In the genomic region with DNA sequence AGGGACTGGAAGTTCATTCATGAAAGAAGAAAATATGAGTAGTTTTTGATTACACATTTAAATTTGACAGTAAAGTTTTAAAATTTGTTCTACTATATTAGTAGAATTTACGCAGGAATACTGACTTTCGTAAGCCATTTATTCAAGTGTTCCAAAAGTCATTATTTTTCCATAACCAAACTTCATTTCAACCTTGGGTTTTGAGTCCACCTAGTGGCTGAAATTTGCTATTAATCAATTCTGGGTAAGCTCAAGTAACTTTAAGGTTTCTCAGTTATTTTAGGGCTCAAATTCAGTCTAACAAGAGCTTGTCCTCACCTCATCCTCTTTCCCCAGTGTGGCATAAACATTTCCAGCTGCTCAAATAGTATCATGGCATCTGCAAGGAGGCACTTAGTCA, we compare ENCODE assay signal across 9 cellular contexts.
DNase-seq lines count a peak whose midpoint lies in the region; ATAC-seq, FAIRE-seq and TF ChIP-seq lines count a peak whose summit lies in the region.
"Had no signal": no experiment of that assay in that cellular context is flagged by ENCODE, and none has a peak within 500 bp of the region (broad histone marks: within the 10 kb centered on the region; RNA-seq: fewer than 3 reads in every experiment).

No MANE protein-coding gene starts in this region.

- DNase-seq in AG09319 (ENCODE audit: extremely low read depth, low read depth) = no peak
- DNase-seq in keratinocyte (ENCODE audit: low read depth, low spot score) = no peak
- DNase-seq in NK-92 treated with Interleukin-12 subunit alpha and Interleukin-12 subunit beta, amount 100 ng/mL, for 24 hours (lab: John Stamatoyannopoulos, UW) = no peak
- DNase-seq in stimulated activated naive CD8-positive, alpha-beta T cell treated with anti-CD3 and anti-CD28 coated beads, Interleukin-15, amount 100 ng/mL, for 72 hours = no peak

- H3K4me2 ChIP-seq in keratinocyte (ENCODE audit: control insufficient read depth, extremely low read depth, insufficient read depth, low read depth, low read length) = no peak overlapping the region

- no peaks in the 10 kb centered on the region for H3K27me3 ChIP-seq in keratinocyte (ENCODE audit: control insufficient read depth, extremely low read depth, insufficient read depth, low read length)

- dilution Hi-C loops in keratinocyte (cut with MboI; ENCODE audit: extremely low pct_ligation_motif_present, low sequenced_read_pairs) = no loop called here

- ATAC-seq in GM19463 (IDR thresholded peaks at IDR 0.05; ENCODE audit: unreplicated experiment) = peak; percentile 47
- ATAC-seq in HG02610 (IDR thresholded peaks at IDR 0.05; ENCODE audit: unreplicated experiment) = no peak
- ATAC-seq in HG03442 (IDR thresholded peaks at IDR 0.05; ENCODE audit: unreplicated experiment) = no peak
- ATAC-seq in stimulated activated naive CD8-positive, alpha-beta T cell treated with anti-CD3 and anti-CD28 coated beads, Interleukin-15, amount 100 ng/mL, for 72 hours = no peak

- H2AFZ ChIP-seq in keratinocyte (ENCODE audit: control insufficient read depth, low read length) = no peak overlapping the region

- H3K4me3 Mint-ChIP-seq in stimulated activated naive CD8-positive, alpha-beta T cell treated with anti-CD3 and anti-CD28 coated beads, Interleukin-15, amount 100 ng/mL, for 72 hours = no peak overlapping the region
- H3K4me3 Mint-ChIP-seq: central memory CD8-positive, alpha-beta T cell had no signal

- no peak for FAIRE-seq in keratinocyte (lab: Jason Lieb, UNC)

- H3K9me3 ChIP-seq in keratinocyte (ENCODE audit: control insufficient read depth, low read depth, low read length) = no peaks in the 10 kb centered on the region

- no peaks in the 10 kb centered on the region for H3K4me1 ChIP-seq in keratinocyte (ENCODE audit: control insufficient read depth, extremely low read depth, insufficient read depth, low read length)

- H3K9me1 ChIP-seq in keratinocyte (ENCODE audit: control insufficient read depth, extremely low read depth, insufficient read depth, low read length) = no peaks in the 10 kb centered on the region

- no peaks in the 10 kb centered on the region for H3K27me3 Mint-ChIP-seq in stimulated activated naive CD8-positive, alpha-beta T cell treated with anti-CD3 and anti-CD28 coated beads, Interleukin-15, amount 100 ng/mL, for 72 hours

- H3K36me3 ChIP-seq in keratinocyte (ENCODE audit: control insufficient read depth in 2 of 2, extremely low read depth in 1 of 2, insufficient read depth in 2 of 2, low read length in 2 of 2) = no peaks in the 10 kb centered on the region

- no peaks in the 10 kb centered on the region for H3K9me3 Mint-ChIP-seq in stimulated activated naive CD8-positive, alpha-beta T cell treated with anti-CD3 and anti-CD28 coated beads, Interleukin-15, amount 100 ng/mL, for 72 hours
- H3K9me3 Mint-ChIP-seq: central memory CD8-positive, alpha-beta T cell had no signal

- H3K9ac ChIP-seq in keratinocyte (ENCODE audit: control insufficient read depth, extremely low read depth, insufficient read depth, low read length) = no peak overlapping the region

- no peak overlapping the region for H3K27ac Mint-ChIP-seq in stimulated activated naive CD8-positive, alpha-beta T cell treated with anti-CD3 and anti-CD28 coated beads, Interleukin-15, amount 100 ng/mL, for 72 hours

- TF ChIP-seq CTCF in AG09319 (IDR thresholded peaks at IDR 0.05; ENCODE audit: low read depth, low read length) (peak; percentile 48), WI38 (IDR thresholded peaks at IDR 0.05; ENCODE audit: low read depth, low read length) (peak; percentile 32; the same call in 1 of the 2 replicates), keratinocyte (optimal IDR thresholded peaks at IDR 0.05 in 1 of 3, IDR thresholded peaks at IDR 0.05 in 1 of 3, conservative IDR thresholded peaks at IDR 0.05 in 1 of 3; ENCODE audit: extremely low read depth in 1 of 3, insufficient read depth in 2 of 3, low read length in 3 of 3) (peak in 2 of 3 experiments; percentile 31 to 62)

- H4K20me1 ChIP-seq in keratinocyte (ENCODE audit: control insufficient read depth, extremely low read depth, insufficient read depth, low read length) = no peaks in the 10 kb centered on the region

- H3K4me3 ChIP-seq in WI38 (ENCODE audit: low read depth, low read length) (no peak overlapping the region), keratinocyte (ENCODE audit: control insufficient read depth in 2 of 3, extremely low read depth in 1 of 3, insufficient read depth in 2 of 3, low read depth in 1 of 3, low read length in 3 of 3) (no peak overlapping the region)

- H3K27ac ChIP-seq in keratinocyte (ENCODE audit: control insufficient read depth, insufficient read depth, low read length) = no peak overlapping the region

- H3K4me1 Mint-ChIP-seq in stimulated activated naive CD8-positive, alpha-beta T cell treated with anti-CD3 and anti-CD28 coated beads, Interleukin-15, amount 100 ng/mL, for 72 hours = no peaks in the 10 kb centered on the region
- H3K4me1 Mint-ChIP-seq: central memory CD8-positive, alpha-beta T cell had no signal

- H3K79me2 ChIP-seq in keratinocyte (ENCODE audit: control insufficient read depth, insufficient read depth, low read length) = no peaks in the 10 kb centered on the region
